1 cellular context compared by ENCODE assay signal in the genomic region with DNA sequence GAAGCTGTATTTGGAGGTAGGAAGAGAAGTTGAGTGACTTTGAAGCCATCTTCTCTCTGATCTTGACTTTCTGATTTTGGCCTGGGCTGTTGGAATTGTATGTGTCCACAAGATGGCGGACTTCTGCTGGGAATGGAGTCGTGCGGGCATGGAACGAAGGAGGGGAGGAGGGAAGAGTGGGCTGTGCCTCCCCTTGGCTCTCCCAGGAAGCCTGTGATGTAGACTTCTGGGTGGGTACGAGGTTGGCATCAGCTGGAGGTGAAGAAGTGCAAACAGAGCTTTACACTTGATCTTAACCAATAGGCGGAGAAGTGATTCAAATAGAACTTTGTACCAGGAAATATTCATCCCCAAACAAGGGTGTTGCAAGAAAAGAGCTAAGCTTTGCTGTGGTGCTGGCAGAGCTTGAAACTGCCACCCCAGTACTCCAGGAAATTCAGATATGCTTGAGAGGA.
TF ChIP-seq lines count a peak whose summit lies in the region.

No MANE protein-coding gene starts in this region.

TF ChIP-seq in HEK293, 187 proteins besides CTCF, POLR2A, EP300 and RAD21 (continued from another document):
- TF ChIP-seq, protein P1, sequence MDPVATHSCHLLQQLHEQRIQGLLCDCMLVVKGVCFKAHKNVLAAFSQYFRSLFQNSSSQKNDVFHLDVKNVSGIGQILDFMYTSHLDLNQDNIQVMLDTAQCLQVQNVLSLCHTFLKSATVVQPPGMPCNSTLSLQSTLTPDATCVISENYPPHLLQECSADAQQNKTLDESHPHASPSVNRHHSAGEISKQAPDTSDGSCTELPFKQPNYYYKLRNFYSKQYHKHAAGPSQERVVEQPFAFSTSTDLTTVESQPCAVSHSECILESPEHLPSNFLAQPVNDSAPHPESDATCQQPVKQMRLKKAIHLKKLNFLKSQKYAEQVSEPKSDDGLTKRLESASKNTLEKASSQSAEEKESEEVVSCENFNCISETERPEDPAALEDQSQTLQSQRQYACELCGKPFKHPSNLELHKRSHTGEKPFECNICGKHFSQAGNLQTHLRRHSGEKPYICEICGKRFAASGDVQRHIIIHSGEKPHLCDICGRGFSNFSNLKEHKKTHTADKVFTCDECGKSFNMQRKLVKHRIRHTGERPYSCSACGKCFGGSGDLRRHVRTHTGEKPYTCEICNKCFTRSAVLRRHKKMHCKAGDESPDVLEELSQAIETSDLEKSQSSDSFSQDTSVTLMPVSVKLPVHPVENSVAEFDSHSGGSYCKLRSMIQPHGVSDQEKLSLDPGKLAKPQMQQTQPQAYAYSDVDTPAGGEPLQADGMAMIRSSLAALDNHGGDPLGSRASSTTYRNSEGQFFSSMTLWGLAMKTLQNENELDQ (tag by site-specific recombination; IDR thresholded peaks at IDR 0.05; ENCODE audit: low read depth), result no peak
- no peak for TF ChIP-seq ZNF169 (tag by site-specific recombination; IDR thresholded peaks at IDR 0.05)
- no peak for TF ChIP-seq ZNF777 (tag by site-specific recombination; IDR thresholded peaks at IDR 0.05; ENCODE audit: borderline replicate concordance)
- TF ChIP-seq SP7 (tag by site-specific recombination; IDR thresholded peaks at IDR 0.05), result 0 out of 2 replicates have a peak, but pooled peaks have one; percentile 17
- TF ChIP-seq ZIC2 (tag by site-specific recombination; IDR thresholded peaks at IDR 0.05), result no peak
- TF ChIP-seq BCL11B (tag by site-specific recombination; IDR thresholded peaks at IDR 0.05; ENCODE audit: low read depth), result no peak
- TF ChIP-seq, protein P2, sequence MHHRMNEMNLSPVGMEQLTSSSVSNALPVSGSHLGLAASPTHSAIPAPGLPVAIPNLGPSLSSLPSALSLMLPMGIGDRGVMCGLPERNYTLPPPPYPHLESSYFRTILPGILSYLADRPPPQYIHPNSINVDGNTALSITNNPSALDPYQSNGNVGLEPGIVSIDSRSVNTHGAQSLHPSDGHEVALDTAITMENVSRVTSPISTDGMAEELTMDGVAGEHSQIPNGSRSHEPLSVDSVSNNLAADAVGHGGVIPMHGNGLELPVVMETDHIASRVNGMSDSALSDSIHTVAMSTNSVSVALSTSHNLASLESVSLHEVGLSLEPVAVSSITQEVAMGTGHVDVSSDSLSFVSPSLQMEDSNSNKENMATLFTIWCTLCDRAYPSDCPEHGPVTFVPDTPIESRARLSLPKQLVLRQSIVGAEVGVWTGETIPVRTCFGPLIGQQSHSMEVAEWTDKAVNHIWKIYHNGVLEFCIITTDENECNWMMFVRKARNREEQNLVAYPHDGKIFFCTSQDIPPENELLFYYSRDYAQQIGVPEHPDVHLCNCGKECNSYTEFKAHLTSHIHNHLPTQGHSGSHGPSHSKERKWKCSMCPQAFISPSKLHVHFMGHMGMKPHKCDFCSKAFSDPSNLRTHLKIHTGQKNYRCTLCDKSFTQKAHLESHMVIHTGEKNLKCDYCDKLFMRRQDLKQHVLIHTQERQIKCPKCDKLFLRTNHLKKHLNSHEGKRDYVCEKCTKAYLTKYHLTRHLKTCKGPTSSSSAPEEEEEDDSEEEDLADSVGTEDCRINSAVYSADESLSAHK (tag by site-specific recombination; IDR thresholded peaks at IDR 0.05), result peak; percentile 55; the same call in 1 of the 2 replicates
- TF ChIP-seq WT1 (tag by site-specific recombination; IDR thresholded peaks at IDR 0.05), result no peak
- TF ChIP-seq ZBTB17 (tag by site-specific recombination; IDR thresholded peaks at IDR 0.05), result no peak
- no peak for TF ChIP-seq SETDB1 (IDR thresholded peaks at IDR 0.05; ENCODE audit: insufficient read length, low read length)
- TF ChIP-seq ZNF433 (tag by site-specific recombination; IDR thresholded peaks at IDR 0.05; ENCODE audit: low read depth), result no peak
- TF ChIP-seq ZNF23 (tag by site-specific recombination; IDR thresholded peaks at IDR 0.05; ENCODE audit: borderline replicate concordance), result no peak
- TF ChIP-seq, protein P3, sequence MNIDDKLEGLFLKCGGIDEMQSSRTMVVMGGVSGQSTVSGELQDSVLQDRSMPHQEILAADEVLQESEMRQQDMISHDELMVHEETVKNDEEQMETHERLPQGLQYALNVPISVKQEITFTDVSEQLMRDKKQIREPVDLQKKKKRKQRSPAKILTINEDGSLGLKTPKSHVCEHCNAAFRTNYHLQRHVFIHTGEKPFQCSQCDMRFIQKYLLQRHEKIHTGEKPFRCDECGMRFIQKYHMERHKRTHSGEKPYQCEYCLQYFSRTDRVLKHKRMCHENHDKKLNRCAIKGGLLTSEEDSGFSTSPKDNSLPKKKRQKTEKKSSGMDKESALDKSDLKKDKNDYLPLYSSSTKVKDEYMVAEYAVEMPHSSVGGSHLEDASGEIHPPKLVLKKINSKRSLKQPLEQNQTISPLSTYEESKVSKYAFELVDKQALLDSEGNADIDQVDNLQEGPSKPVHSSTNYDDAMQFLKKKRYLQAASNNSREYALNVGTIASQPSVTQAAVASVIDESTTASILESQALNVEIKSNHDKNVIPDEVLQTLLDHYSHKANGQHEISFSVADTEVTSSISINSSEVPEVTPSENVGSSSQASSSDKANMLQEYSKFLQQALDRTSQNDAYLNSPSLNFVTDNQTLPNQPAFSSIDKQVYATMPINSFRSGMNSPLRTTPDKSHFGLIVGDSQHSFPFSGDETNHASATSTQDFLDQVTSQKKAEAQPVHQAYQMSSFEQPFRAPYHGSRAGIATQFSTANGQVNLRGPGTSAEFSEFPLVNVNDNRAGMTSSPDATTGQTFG (tag by site-specific recombination; IDR thresholded peaks at IDR 0.05; ENCODE audit: borderline replicate concordance), result no peak
- no peak for TF ChIP-seq ZNF121 (tag by site-specific recombination; IDR thresholded peaks at IDR 0.05)
- TF ChIP-seq ZNF140 (tag by site-specific recombination; IDR thresholded peaks at IDR 0.05), result no peak
- TF ChIP-seq ZFP3 (tag by site-specific recombination; IDR thresholded peaks at IDR 0.05; ENCODE audit: low read depth), result no peak
